ENCODE assay signal across 8 cellular contexts in the genomic region with DNA sequence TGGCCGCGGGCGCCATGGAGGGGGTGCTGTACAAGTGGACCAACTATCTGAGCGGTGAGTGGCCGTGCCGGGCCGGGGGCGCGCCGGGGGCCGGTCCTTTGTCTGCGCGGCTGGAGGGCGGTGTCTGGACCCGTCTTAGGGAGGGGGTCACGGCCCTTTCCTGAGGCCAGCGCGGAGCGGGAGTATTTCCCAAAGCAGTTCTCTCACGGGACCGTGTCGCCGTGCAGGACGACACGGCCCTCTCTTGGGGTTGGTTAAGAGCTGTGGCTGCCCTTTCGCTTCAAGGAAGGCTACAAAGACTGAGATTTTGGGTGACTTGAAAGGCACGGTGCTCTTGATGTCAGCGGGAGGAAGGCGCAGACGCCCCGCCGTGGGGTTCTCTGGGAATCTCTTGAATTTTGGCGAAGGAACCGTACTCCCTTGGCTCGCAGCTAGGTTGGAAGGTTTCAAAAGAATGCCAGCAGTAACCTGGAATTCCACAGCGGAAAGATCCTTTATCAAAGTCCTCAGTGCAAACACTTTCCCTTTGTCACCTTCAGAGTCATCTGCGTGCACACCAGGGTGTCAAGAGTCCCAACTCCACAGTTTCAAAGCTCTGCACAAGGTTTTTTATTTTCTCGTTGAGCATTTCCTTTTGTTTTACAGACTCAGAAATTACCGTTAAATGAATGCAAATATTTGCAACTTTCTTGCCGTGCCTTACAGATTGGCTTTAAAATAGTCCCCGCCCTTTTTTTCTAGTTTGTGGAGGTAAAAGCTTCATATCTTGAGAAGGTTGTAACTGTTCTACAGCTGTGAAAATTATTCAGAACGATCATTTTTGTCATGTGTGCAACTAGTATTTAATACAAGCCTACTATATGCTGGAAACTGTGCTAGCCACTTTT. TPM values are rescaled to one million over a fixed set of nuclear protein-coding genes. Genes with fewer than 3 reads are reported as not detected.
DNase-seq lines count a peak whose midpoint lies in the region; ATAC-seq and TF ChIP-seq lines count a peak whose summit lies in the region.

No MANE protein-coding gene starts in this region.

- no peak for TF ChIP-seq POLR2A in testis (IDR thresholded peaks at IDR 0.05)

- H3K27ac ChIP-seq in ectodermal cell (ENCODE audit: insufficient read depth, low read depth, low read length, poor library complexity, severe bottlenecking) (peak overlapping the region; percentile 88), testis (peak overlapping the region; percentile 86 to 92)

- H3K36me3 ChIP-seq in ectodermal cell (ENCODE audit: control insufficient read depth, insufficient read depth, low read length) (no peaks in the 10 kb centered on the region), testis (ENCODE audit: low read depth, missing control alignments) (no peaks in the 10 kb centered on the region)

- peak in 1 of 3 experiments; percentile 13 for TF ChIP-seq CTCF in testis (IDR thresholded peaks at IDR 0.05)

- H3K9me3 ChIP-seq in ectodermal cell (ENCODE audit: control insufficient read depth, low read length) = no peaks in the 10 kb centered on the region
- no peaks in the 10 kb centered on the region for H3K9me3 ChIP-seq in testis

- peak; percentile 59 for DNase-seq in ELR (ENCODE audit: low read depth)
- DNase-seq in SW480 (ENCODE audit: low spot score) = peak; percentile 68
- DNase-seq in lung microvascular endothelial cell (ENCODE audit: low read depth in 2 of 2) = peak; percentile 8 to 55
- peak; percentile 53 for DNase-seq in testis
- DNase-seq in GOT3 (lab: John Stamatoyannopoulos, UW) = no peak

- peaks cover 18% of the 10 kb centered on the region for H3K4me1 ChIP-seq in ectodermal cell (ENCODE audit: control insufficient read depth, insufficient read depth, low read length)
- H3K4me1 ChIP-seq in testis = peaks cover 22% of the 10 kb centered on the region

- intact Hi-C loops in testis (cut with DNase I; ENCODE audit: low total_unique reads) = no loop called here

- 0 to 1% methylated on average over 41 to 42 of the region's 42 CpGs for WGBS in ectodermal cell, 2 experiments
- 1 to 2% methylated on average over 17 to 42 of the region's 42 CpGs for WGBS in testis, 2 donors

- peak overlapping the region; percentile 91 for H3K4me3 ChIP-seq in ectodermal cell (ENCODE audit: insufficient read depth, low read depth, low read length)
- peak overlapping the region; percentile 92 to 97 for H3K4me3 ChIP-seq in testis

- ATAC-seq in GM19455 (IDR thresholded peaks at IDR 0.05; ENCODE audit: unreplicated experiment) (peak; percentile 22), HG03457 (IDR thresholded peaks at IDR 0.05; ENCODE audit: unreplicated experiment) (peak; percentile 9)

- H3K27me3 ChIP-seq in ectodermal cell (ENCODE audit: control insufficient read depth, insufficient read depth, low read length, poor library complexity, severe bottlenecking) (peaks cover 3% of the 10 kb centered on the region), testis (no peaks in the 10 kb centered on the region)

RNA-seq across cellular contexts. Expression of gene PLEKHA8, which starts 0.8 kb away (rescaled TPM):
- polyA plus RNA-seq in ectodermal cell (2013, experiment 1 of 4) = 44.7 TPM
- 51.3 TPM for polyA plus RNA-seq in ectodermal cell (2013, experiment 2 of 4)
- 36.0 TPM for polyA plus RNA-seq in ectodermal cell (2013, experiment 3 of 4)
- polyA plus RNA-seq in ectodermal cell (2013, experiment 4 of 4) = 39.7 TPM
- total RNA-seq in lung microvascular endothelial cell = 12.3 and 12.4 TPM in 2 replicates
- 10 to 100 TPM; 11.0 to 14.5 TPM for total RNA-seq in testis
- 7.1 TPM for polyA plus RNA-seq in testis (ENCODE audit: insufficient read depth, low read depth, low replicate concordance)

RNA-seq across cellular contexts. Expression of gene FKBP14, which starts 2.5 kb away (rescaled TPM):
- 4.8 TPM for polyA plus RNA-seq in ectodermal cell (2013, experiment 1 of 4)
- 4.6 TPM for polyA plus RNA-seq in ectodermal cell (2013, experiment 2 of 4)
- polyA plus RNA-seq in ectodermal cell (2013, experiment 3 of 4) = 6.0 TPM
- 5.3 TPM for polyA plus RNA-seq in ectodermal cell (2013, experiment 4 of 4)
- total RNA-seq in lung microvascular endothelial cell (7.9 and 8.7 TPM in 2 replicates), testis (1 to 10 TPM; 7.3 to 8.8 TPM)
- polyA plus RNA-seq in testis (ENCODE audit: insufficient read depth, low read depth, low replicate concordance) = 7.8 TPM

RNA-seq across cellular contexts. Expression of gene SCRN1, which starts 39.4 kb away (rescaled TPM):
- 88.2 TPM for polyA plus RNA-seq in ectodermal cell (2013, experiment 1 of 4)
- polyA plus RNA-seq in ectodermal cell (2013, experiment 2 of 4) = 106 TPM
- polyA plus RNA-seq in ectodermal cell (2013, experiment 3 of 4) = 65.7 TPM
- polyA plus RNA-seq in ectodermal cell (2013, experiment 4 of 4) = 77.0 TPM
- total RNA-seq in lung microvascular endothelial cell (62.3 and 64.1 TPM in 2 replicates), testis (100 to 1,000 TPM in 1 of 2 donors, 10 to 100 TPM in 1; 78.0 to 107 TPM)
- polyA plus RNA-seq in testis (ENCODE audit: insufficient read depth, low read depth, low replicate concordance) = 56.8 TPM
